Comparison of ENCODE assay signal across 16 cellular contexts in the genomic region with DNA sequence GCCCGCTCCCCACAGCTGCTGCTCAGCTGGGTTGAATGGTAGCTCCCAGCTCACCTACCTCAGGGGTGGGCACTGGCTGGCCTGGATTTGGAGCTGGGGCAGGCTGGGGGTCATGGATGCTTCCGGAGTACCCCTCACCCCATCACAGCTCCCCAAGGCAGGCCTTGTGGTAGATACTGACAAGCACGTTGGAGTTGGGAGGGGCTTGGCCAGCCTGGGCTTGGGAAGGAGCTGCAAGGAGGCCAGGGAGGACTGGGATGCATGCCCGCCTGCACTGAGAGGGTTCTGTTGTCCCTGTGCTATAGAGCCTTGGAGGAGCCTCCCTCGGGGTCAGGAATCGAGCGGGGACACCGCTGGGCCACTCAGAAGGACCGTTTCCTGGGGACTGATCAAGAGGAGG. TPM values are rescaled to one million over a fixed set of nuclear protein-coding genes. Genes with fewer than 3 reads are reported as not detected.
DNase-seq lines count a peak whose midpoint lies in the region; ATAC-seq and TF ChIP-seq lines count a peak whose summit lies in the region.
"Had no signal": no experiment of that assay in that cellular context is flagged by ENCODE, and none has a peak within 500 bp of the region (broad histone marks: within the 10 kb centered on the region; RNA-seq: fewer than 3 reads in every experiment).

No MANE protein-coding gene starts in this region.

- peak; percentile 34 for ATAC-seq in stimulated activated effector memory CD8-positive, alpha-beta T cell treated with anti-CD3 and anti-CD28 coated beads, Interleukin-12 subunit alpha, Interleukin-12 subunit beta, amount 100 ng/mL, for 72 hours
- no peak for ATAC-seq in GM18505 (IDR thresholded peaks at IDR 0.05; ENCODE audit: unreplicated experiment)
- ATAC-seq: CD8-positive, alpha-beta T cell; HepG2 had no signal

- TF ChIP-seq CTCF in chondrocyte (IDR thresholded peaks at IDR 0.05) = no peak

- H3K36me3 Mint-ChIP-seq in chondrocyte (ENCODE audit: low read depth) = peaks cover 8% of the 10 kb centered on the region
- no peaks in the 10 kb centered on the region for H3K36me3 Mint-ChIP-seq in stimulated activated effector memory CD8-positive, alpha-beta T cell treated with anti-CD3 and anti-CD28 coated beads, Interleukin-12 subunit alpha, Interleukin-12 subunit beta, amount 100 ng/mL, for 72 hours
- H3K36me3 Mint-ChIP-seq: CD8-positive, alpha-beta T cell had no signal

- H3K9me3 Mint-ChIP-seq in chondrocyte (ENCODE audit: low read depth) = no peaks in the 10 kb centered on the region
- H3K9me3 Mint-ChIP-seq in stimulated activated effector memory CD8-positive, alpha-beta T cell treated with anti-CD3 and anti-CD28 coated beads, Interleukin-12 subunit alpha, Interleukin-12 subunit beta, amount 100 ng/mL, for 72 hours = no peaks in the 10 kb centered on the region
- H3K9me3 Mint-ChIP-seq: CD8-positive, alpha-beta T cell had no signal

- peaks cover 23% of the 10 kb centered on the region for H3K27me3 Mint-ChIP-seq in chondrocyte (ENCODE audit: low read depth)

- no peak for TF ChIP-seq POLR2A in GM18505 (IDR thresholded peaks at IDR 0.05; ENCODE audit: borderline replicate concordance, extremely low read depth, insufficient read depth, insufficient read length)

- peak; percentile 47 for DNase-seq in activated effector memory CD4-positive, alpha-beta T cell treated with anti-CD3 and anti-CD28 coated beads, Interleukin-2, amount 50 U/mL, for 16 hours
- no peak for DNase-seq in activated effector memory CD4-positive, alpha-beta T cell treated with Interleukin-2 at 50 U/mL for 16 hours
- DNase-seq in chondrocyte (ENCODE audit: low spot score) (peak; percentile 77), midbrain (lab: John Stamatoyannopoulos, UW) (peak; percentile 50), kidney tubule cell (ENCODE audit: low spot score) (no peak), H4 (ENCODE audit: low spot score) (no peak)
- DNase-seq in stimulated activated effector memory CD8-positive, alpha-beta T cell treated with anti-CD3 and anti-CD28 coated beads, Interleukin-12 subunit alpha, Interleukin-12 subunit beta, amount 100 ng/mL, for 72 hours (ENCODE audit: low spot score in 2 of 2) = no peak
- DNase-seq: CD8-positive, alpha-beta T cell; COR-L47; DMS153; DMS79 treated with DMSO at 0.1 percent for 48 hours; EL; GDM1 had no signal

- no peak overlapping the region for H3K4me3 Mint-ChIP-seq in chondrocyte (ENCODE audit: unreplicated experiment)
- H3K4me3 Mint-ChIP-seq in stimulated activated effector memory CD8-positive, alpha-beta T cell treated with anti-CD3 and anti-CD28 coated beads, Interleukin-12 subunit alpha, Interleukin-12 subunit beta, amount 100 ng/mL, for 72 hours = no peak overlapping the region
- H3K4me3 Mint-ChIP-seq: CD14-positive monocyte; CD8-positive, alpha-beta T cell had no signal

- no peaks in the 10 kb centered on the region for H3K4me1 Mint-ChIP-seq in chondrocyte (ENCODE audit: low read depth)
- no peaks in the 10 kb centered on the region for H3K4me1 Mint-ChIP-seq in stimulated activated effector memory CD8-positive, alpha-beta T cell treated with anti-CD3 and anti-CD28 coated beads, Interleukin-12 subunit alpha, Interleukin-12 subunit beta, amount 100 ng/mL, for 72 hours

- H3K27ac Mint-ChIP-seq in chondrocyte (ENCODE audit: unreplicated experiment) = no peak overlapping the region
- H3K27ac Mint-ChIP-seq in stimulated activated effector memory CD8-positive, alpha-beta T cell treated with anti-CD3 and anti-CD28 coated beads, Interleukin-12 subunit alpha, Interleukin-12 subunit beta, amount 100 ng/mL, for 72 hours = no peak overlapping the region
- H3K27ac Mint-ChIP-seq: CD14-positive monocyte; CD8-positive, alpha-beta T cell had no signal

RNA-seq across cellular contexts. Expression of a gene that starts 14.2 kb away (rescaled TPM):
- total RNA-seq in chondrocyte = 7.6 to 10.3 TPM (median 8.7 TPM) in 3 replicates
- 0.77 and 1.3 TPM in 2 replicates for total RNA-seq in H4 (2014; rRNA removed; shearing (Covaris generic))

RNA-seq across cellular contexts. Expression of a gene that starts 54.2 kb away (rescaled TPM):
- 0.13 to 0.30 TPM (median 0.15 TPM) in 3 replicates for total RNA-seq in chondrocyte
- not detected in 2 replicates for total RNA-seq in H4 (2014; rRNA removed; shearing (Covaris generic))
- total RNA-seq: CD8-positive, alpha-beta T cell; HepG2 had no signal

Comparison
In these comparisons a context has a peak if more than half of its experiments do, and no peak if none do; other contexts are left out.
1. DNase-seq: peak in activated effector memory CD4-positive, alpha-beta T cell treated with anti-CD3 and anti-CD28 coated beads, Interleukin-2, amount 50 U/mL, for 16 hours (single experiment), chondrocyte (single experiment) and midbrain (single experiment); none in activated effector memory CD4-positive, alpha-beta T cell treated with Interleukin-2 at 50 U/mL for 16 hours (single experiment), stimulated activated effector memory CD8-positive, alpha-beta T cell treated with anti-CD3 and anti-CD28 coated beads, Interleukin-12 subunit alpha, Interleukin-12 subunit beta, amount 100 ng/mL, for 72 hours (0 of 2), kidney tubule cell (single experiment) and H4 (single experiment).